ENCODE assay signal across 8 cellular contexts in the genomic region with DNA sequence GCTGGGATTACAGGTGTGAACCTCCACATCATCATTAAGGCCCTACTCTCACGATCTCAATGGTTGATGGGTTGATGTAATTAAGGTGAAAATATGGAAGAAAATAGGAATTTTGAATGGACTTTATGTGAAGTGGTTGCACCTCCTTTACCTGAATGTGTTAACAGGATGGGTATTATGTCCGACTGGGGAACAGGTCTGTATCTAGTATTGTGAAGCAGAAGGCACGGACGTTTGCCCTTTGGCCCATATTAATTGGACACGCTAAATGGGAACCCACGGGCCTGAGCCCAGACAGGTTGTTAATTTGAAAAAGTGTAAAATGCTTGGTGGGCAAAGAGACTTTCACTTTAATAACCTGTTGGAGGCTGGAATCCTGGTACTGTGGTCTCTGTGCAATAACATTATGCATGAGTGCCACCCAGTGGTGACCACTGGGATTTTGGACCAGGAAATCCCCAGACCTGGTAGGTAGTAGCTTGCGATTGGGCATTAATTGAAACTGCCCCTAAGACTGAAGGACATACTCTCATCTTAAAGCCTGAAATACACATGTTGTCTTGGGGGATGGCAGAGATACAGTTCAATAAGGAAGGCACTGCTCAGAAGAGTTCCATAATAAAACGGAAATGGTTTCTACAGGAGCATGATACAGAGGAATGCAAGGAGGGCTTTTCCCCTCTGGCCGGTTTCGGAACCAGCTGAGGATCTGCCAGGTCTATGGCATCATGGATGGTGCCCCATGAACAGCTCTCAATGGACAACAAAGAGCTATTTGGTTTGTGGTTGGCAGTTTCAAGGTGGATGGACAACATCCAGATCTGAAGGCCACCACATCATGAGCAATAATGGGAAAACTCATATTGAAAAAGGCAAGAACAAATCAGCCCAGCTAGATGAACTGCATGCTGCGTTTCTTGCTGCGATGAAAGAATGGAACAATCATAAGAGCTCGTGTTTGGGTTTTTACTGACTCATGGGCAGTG. TPM values are rescaled to one million over a fixed set of nuclear protein-coding genes. Genes with fewer than 3 reads are reported as not detected.
DNase-seq lines count a peak whose midpoint lies in the region; ATAC-seq, FAIRE-seq and TF ChIP-seq lines count a peak whose summit lies in the region.

No MANE protein-coding gene starts in this region.

- DNase-seq in NCI-H526 treated with DMSO at 0.1 percent for 48 hours (lab: John Stamatoyannopoulos, UW) (peak; percentile 24), dorsolateral prefrontal cortex (peak; percentile 70 to 90 (median 80)), lung (ENCODE audit: low spot score) (peak; percentile 76), cortex of kidney (lab: John Stamatoyannopoulos, UW) (no peak)
- DNase-seq in activated CD4-positive, alpha-beta T cell treated with anti-CD3 and anti-CD28 coated beads, Interleukin-2, amount 50 U/mL, for 48 hours = peak; percentile 75 to 79
- DNase-seq in stimulated activated CD8-positive, alpha-beta memory T cell treated with anti-CD3 and anti-CD28 coated beads, Interleukin-15, amount 100 ng/mL, for 24 hours (ENCODE audit: low read depth) = peak; percentile 36

- H3K4me3 ChIP-seq in dorsolateral prefrontal cortex (peak overlapping the region in 30 of 59 donors; percentile 4 to 53 (median 30)), lung (no peak overlapping the region)

- H3K36me3 ChIP-seq in lung (ENCODE audit: control insufficient read depth in 2 of 2, insufficient read depth in 2 of 2, low read length in 2 of 2) = no peaks in the 10 kb centered on the region

- TF ChIP-seq CTCF in dorsolateral prefrontal cortex (IDR thresholded peaks at IDR 0.05 in 54 of 56, conservative IDR thresholded peaks at IDR 0.05 in 2 of 56; ENCODE audit: low read depth in 1 of 56, partially characterized antibody in 56 of 56) = peak; percentile 73 to 98 (median 88)
- TF ChIP-seq CTCF in lung (IDR thresholded peaks at IDR 0.05; ENCODE audit: control extremely low read depth, extremely low read depth) = peak; percentile 94

- no peaks in the 10 kb centered on the region for H3K9me3 ChIP-seq in lung (ENCODE audit: control insufficient read depth in 2 of 2, insufficient read depth in 1 of 2, low read length in 1 of 2)

- WGBS in lung, 2 donors = 45 to 54% methylated on average over 13 of the region's 13 CpGs

- ATAC-seq in HG03135 (IDR thresholded peaks at IDR 0.05; ENCODE audit: unreplicated experiment) (peak; percentile 76), lung (ENCODE audit: insufficient read depth, low FRiP score) (peak; percentile 75)

- no peaks in the 10 kb centered on the region for H3K4me1 ChIP-seq in lung (ENCODE audit: control insufficient read depth in 2 of 2, insufficient read depth in 2 of 2, low read length in 2 of 2)

- FAIRE-seq in G401.6 (lab: Jason Lieb, UNC) = peak; percentile 90

- intact Hi-C loops in dorsolateral prefrontal cortex (cut with DNase I) = loop anchor here (2.0 to 10.0 kb wide), 3 partner anchors 74 to 656 kb away; no protein-coding TSS in a partner anchor

- H3K27ac ChIP-seq in dorsolateral prefrontal cortex (no peak overlapping the region), lung (ENCODE audit: low read depth in 1 of 2, low read length in 1 of 2) (no peak overlapping the region)

- H3K27me3 ChIP-seq in dorsolateral prefrontal cortex (peaks cover 0 to 4% (median 0%) of the 10 kb centered on the region in 45 donors), lung (ENCODE audit: control insufficient read depth, insufficient read depth) (no peaks in the 10 kb centered on the region)

RNA-seq across cellular contexts. Expression of a gene that starts 26.2 kb away (rescaled TPM):
- total RNA-seq in dorsolateral prefrontal cortex (10 to 100 TPM; 26.3 to 38.7 (median 32.4) TPM), lung (10 to 100 TPM; 32.9 to 33.2 TPM)
- 10 to 100 TPM; 13.8 to 20.0 TPM for polyA plus RNA-seq in lung
